ENCODE assay signal across 8 cellular contexts in genomic region chr6:46652232-46652602, GRCh38. TPM values are rescaled to one million over a fixed set of nuclear protein-coding genes. Genes with fewer than 3 reads are reported as not detected.
DNase-seq lines count a peak whose midpoint lies in the region; ATAC-seq lines count a peak whose summit lies in the region.

No MANE protein-coding gene starts in this region.

- intact Hi-C loops in activated CD4-positive, alpha-beta T cell treated with anti-CD3 and anti-CD28 coated beads, Interleukin-2, amount 10 ng/mL, durations not matched to agents 24 days and 14 days (cut with micrococcal nuclease) = no loop called here

- ATAC-seq in GM18909 (IDR thresholded peaks at IDR 0.05; ENCODE audit: poor library complexity, unreplicated experiment) (no peak), HG02981 (IDR thresholded peaks at IDR 0.05; ENCODE audit: unreplicated experiment) (no peak)

- H3K9me3 Mint-ChIP-seq in activated CD4-positive, alpha-beta T cell treated with anti-CD3 and anti-CD28 coated beads, Interleukin-2, amount 10 ng/mL, durations not matched to agents 24 days and 14 days = no peaks in the 10 kb centered on the region

- no peaks in the 10 kb centered on the region for H3K36me3 Mint-ChIP-seq in activated CD4-positive, alpha-beta T cell treated with anti-CD3 and anti-CD28 coated beads, Interleukin-2, amount 10 ng/mL, durations not matched to agents 24 days and 14 days (ENCODE audit: low read depth)

- H3K27me3 Mint-ChIP-seq in activated CD4-positive, alpha-beta T cell treated with anti-CD3 and anti-CD28 coated beads, Interleukin-2, amount 10 ng/mL, durations not matched to agents 24 days and 14 days = peaks cover 46% of the 10 kb centered on the region

- H3K4me1 Mint-ChIP-seq in activated CD4-positive, alpha-beta T cell treated with anti-CD3 and anti-CD28 coated beads, Interleukin-2, amount 10 ng/mL, durations not matched to agents 24 days and 14 days = peaks cover 13% of the 10 kb centered on the region

- DNase-seq in activated CD4-positive, alpha-beta T cell treated with anti-CD3 and anti-CD28 coated beads, Interleukin-2, amount 10 ng/mL, durations not matched to agents 24 days and 14 days = no peak
- DNase-seq in activated CD4-positive, alpha-beta T cell treated with anti-CD3 and anti-CD28 coated beads for 4 hours = no peak
- no peak for DNase-seq in NCI-H1436 treated with DMSO at 0.1 percent for 48 hours (lab: John Stamatoyannopoulos, UW)

- H3K27ac ChIP-seq in angular gyrus (ENCODE audit: low read depth, low read length) (peak overlapping the region; percentile 34), layer of hippocampus (ENCODE audit: low read depth, low read length) (peak overlapping the region; percentile 88), temporal lobe (ENCODE audit: low read depth, low read length) (peak overlapping the region; percentile 91)

- H3K4me3 Mint-ChIP-seq in activated CD4-positive, alpha-beta T cell treated with anti-CD3 and anti-CD28 coated beads, Interleukin-2, amount 10 ng/mL, durations not matched to agents 24 days and 14 days = peak overlapping the region; percentile 89

- H3K27ac Mint-ChIP-seq in activated CD4-positive, alpha-beta T cell treated with anti-CD3 and anti-CD28 coated beads, Interleukin-2, amount 10 ng/mL, durations not matched to agents 24 days and 14 days = no peak overlapping the region

- no peaks in the 10 kb centered on the region for H3K27me3 ChIP-seq in layer of hippocampus (ENCODE audit: control insufficient read depth, insufficient read depth, low read length)

RNA-seq across cellular contexts. Expression of gene CYP39A1, which starts 0.4 kb away (rescaled TPM):
- not detected in 2 replicates for total RNA-seq in activated CD4-positive, alpha-beta T cell treated with anti-CD3 and anti-CD28 coated beads, Interleukin-2, amount 10 ng/mL, durations not matched to agents 24 days and 14 days
- 3.0 TPM for total RNA-seq in temporal lobe

RNA-seq across cellular contexts. Expression of gene SLC25A27, which starts 0.6 kb away (rescaled TPM):
- total RNA-seq in activated CD4-positive, alpha-beta T cell treated with anti-CD3 and anti-CD28 coated beads, Interleukin-2, amount 10 ng/mL, durations not matched to agents 24 days and 14 days = 0.07 and 0.28 TPM in 2 replicates
- 26.1 TPM for total RNA-seq in temporal lobe

RNA-seq across cellular contexts. Expression of gene TDRD6, which starts 35.5 kb away (rescaled TPM):
- not detected in 2 replicates for total RNA-seq in activated CD4-positive, alpha-beta T cell treated with anti-CD3 and anti-CD28 coated beads, Interleukin-2, amount 10 ng/mL, durations not matched to agents 24 days and 14 days
- 0.74 TPM for total RNA-seq in temporal lobe

Comparison
In these comparisons a context has a peak if more than half of its experiments do, and no peak if none do; other contexts are left out.
1. H3K27ac ChIP-seq: peak in every context shown above with its lines; median percentile 91 in temporal lobe; 88 in layer of hippocampus; 34 in angular gyrus.
2. RNA of gene SLC25A27, which starts 0.6 kb away (total RNA-seq): 26.1 TPM in temporal lobe (single experiment); 0.07 to 0.28 TPM in activated CD4-positive, alpha-beta T cell treated with anti-CD3 and anti-CD28 coated beads, Interleukin-2, amount 10 ng/mL, durations not matched to agents 24 days and 14 days; every median in the first group is over 10 times any median in the second.